Comparison of ENCODE assay signal across 16 cellular contexts in genomic region chr20:44566018-44566417, GRCh38. TPM values are rescaled to one million over a fixed set of nuclear protein-coding genes. Genes with fewer than 3 reads are reported as not detected.
A peak's percentile ranks its signal among the peaks of the same experiment; 100 is the strongest.
DNase-seq lines count a peak whose midpoint lies in the region; ATAC-seq and TF ChIP-seq lines count a peak whose summit lies in the region.
"Had no signal": no experiment of that assay in that cellular context is flagged by ENCODE, and none has a peak within 500 bp of the region (broad histone marks: within the 10 kb centered on the region; RNA-seq: fewer than 3 reads in every experiment).

No MANE protein-coding gene starts in this region.

- DNase-seq in natural killer cell (no peak), RWPE2 (ENCODE audit: low spot score) (no peak), dorsolateral prefrontal cortex (no peak)
- DNase-seq in natural killer cell treated with Interleukin-12 subunit alpha and Interleukin-12 subunit beta and Interleukin-15 and Interleukin-18, amount 100 ng/mL, for 72 hours (ENCODE audit: low spot score): no peak
- no peak for DNase-seq in stimulated activated CD4-positive, alpha-beta T cell treated with anti-CD3 and anti-CD28 coated beads, Interleukin-4, amount 100 ng/mL, for 1 hour
- DNase-seq: CD4-positive, alpha-beta memory T cell; KBM-7; NCI-H1092; NCI-H69; SK-N-SH had no signal

- H3K9me3 ChIP-seq in RWPE2 (ENCODE audit: severe bottlenecking) (no peaks in the 10 kb centered on the region), gastroesophageal sphincter (no peaks in the 10 kb centered on the region)
- H3K9me3 ChIP-seq: SK-N-SH had no signal

- no peak overlapping the region for H3K4me3 Mint-ChIP-seq in natural killer cell
- H3K4me3 Mint-ChIP-seq in natural killer cell treated with Interleukin-12 subunit alpha and Interleukin-12 subunit beta and Interleukin-15 and Interleukin-18, amount 100 ng/mL, for 72 hours: no peak overlapping the region
- H3K4me3 Mint-ChIP-seq: CD4-positive, alpha-beta memory T cell had no signal

- intact Hi-C loops in natural killer cell (cut with micrococcal nuclease): no loop called here
- intact Hi-C loops in dorsolateral prefrontal cortex (cut with DNase I): no loop called here

- H3K27ac Mint-ChIP-seq in natural killer cell: no peak overlapping the region
- H3K27ac Mint-ChIP-seq in natural killer cell treated with Interleukin-12 subunit alpha and Interleukin-12 subunit beta and Interleukin-15 and Interleukin-18, amount 100 ng/mL, for 72 hours: no peak overlapping the region
- H3K27ac Mint-ChIP-seq: CD4-positive, alpha-beta memory T cell had no signal

- no peaks in the 10 kb centered on the region for H3K9me3 Mint-ChIP-seq in natural killer cell
- no peaks in the 10 kb centered on the region for H3K9me3 Mint-ChIP-seq in natural killer cell treated with Interleukin-12 subunit alpha and Interleukin-12 subunit beta and Interleukin-15 and Interleukin-18, amount 100 ng/mL, for 72 hours
- H3K9me3 Mint-ChIP-seq: CD4-positive, alpha-beta memory T cell had no signal

- TF ChIP-seq POLR2A in gastroesophageal sphincter (IDR thresholded peaks at IDR 0.05): no peak

- H3K36me3 ChIP-seq in RWPE2 (ENCODE audit: low read depth) (no peaks in the 10 kb centered on the region), gastroesophageal sphincter (no peaks in the 10 kb centered on the region)

- H3K4me1 Mint-ChIP-seq in natural killer cell: peaks cover 0 to 7% of the 10 kb centered on the region in 2 donors
- peaks cover 4 to 6% of the 10 kb centered on the region in 2 donors for H3K4me1 Mint-ChIP-seq in natural killer cell treated with Interleukin-12 subunit alpha and Interleukin-12 subunit beta and Interleukin-15 and Interleukin-18, amount 100 ng/mL, for 72 hours (ENCODE audit: low read depth in 2 of 2)
- H3K4me1 Mint-ChIP-seq: CD4-positive, alpha-beta memory T cell had no signal

- peaks cover 0 to 3% of the 10 kb centered on the region in 2 donors for H3K27me3 Mint-ChIP-seq in natural killer cell (ENCODE audit: low read depth in 2 of 2)
- H3K27me3 Mint-ChIP-seq in natural killer cell treated with Interleukin-12 subunit alpha and Interleukin-12 subunit beta and Interleukin-15 and Interleukin-18, amount 100 ng/mL, for 72 hours: peaks cover 0 to 2% of the 10 kb centered on the region in 2 donors

- ATAC-seq in natural killer cell (peak in 2 of 3 donors; percentile 55 to 79), RWPE2 (ENCODE audit: low read depth) (peak; percentile 18; the same call in 1 of the 3 replicates), gastroesophageal sphincter (no peak), HG02623 (IDR thresholded peaks at IDR 0.05; ENCODE audit: unreplicated experiment) (no peak), GM19324 (IDR thresholded peaks at IDR 0.05; ENCODE audit: low FRiP score, unreplicated experiment) (no peak)
- no peak for ATAC-seq in natural killer cell treated with Interleukin-12 subunit alpha and Interleukin-12 subunit beta and Interleukin-15 and Interleukin-18, amount 100 ng/mL, for 72 hours
- ATAC-seq: GM12878, Right ventricle myocardium inferior had no signal

- no peaks in the 10 kb centered on the region for H3K36me3 Mint-ChIP-seq in natural killer cell
- H3K36me3 Mint-ChIP-seq in natural killer cell treated with Interleukin-12 subunit alpha and Interleukin-12 subunit beta and Interleukin-15 and Interleukin-18, amount 100 ng/mL, for 72 hours: no peaks in the 10 kb centered on the region
- H3K36me3 Mint-ChIP-seq: CD4-positive, alpha-beta memory T cell had no signal

- H3K4me3 ChIP-seq in RWPE2 (ENCODE audit: severe bottlenecking) (no peak overlapping the region), gastroesophageal sphincter (no peak overlapping the region), dorsolateral prefrontal cortex (no peak overlapping the region)
- H3K4me3 ChIP-seq: GM12878 had no signal

- 90 to 98% methylated on average over 3 of the region's 3 CpGs for WGBS in gastroesophageal sphincter (ENCODE audit: low coverage in 1 of 2), 2 donors

- TF ChIP-seq EP300 in gastroesophageal sphincter (IDR thresholded peaks at IDR 0.05): no peak

- no peak for TF ChIP-seq CTCF in natural killer cell (IDR thresholded peaks at IDR 0.05)
- TF ChIP-seq CTCF in RWPE2 (IDR thresholded peaks at IDR 0.05; ENCODE audit: poor library complexity, severe bottlenecking): no peak
- TF ChIP-seq CTCF in gastroesophageal sphincter (IDR thresholded peaks at IDR 0.05): peak in 1 of 4 experiments; percentile 7
- TF ChIP-seq CTCF in dorsolateral prefrontal cortex (IDR thresholded peaks at IDR 0.05 in 54 of 56, conservative IDR thresholded peaks at IDR 0.05 in 2 of 56; ENCODE audit: low read depth in 1 of 56, partially characterized antibody in 56 of 56): no peak

- no peaks in the 10 kb centered on the region for H3K27me3 ChIP-seq in RWPE2 (ENCODE audit: insufficient read depth, poor library complexity, severe bottlenecking)
- H3K27me3 ChIP-seq in gastroesophageal sphincter: no peaks in the 10 kb centered on the region
- H3K27me3 ChIP-seq in dorsolateral prefrontal cortex: no peaks in the 10 kb centered on the region

- H3K4me1 ChIP-seq in RWPE2 (ENCODE audit: insufficient read depth, poor library complexity, severe bottlenecking) (peaks cover 8% of the 10 kb centered on the region), gastroesophageal sphincter (peaks cover 3 to 46% (median 3%) of the 10 kb centered on the region in 3 donors)

- H3K27ac ChIP-seq in RWPE2 (ENCODE audit: poor library complexity, severe bottlenecking) (no peak overlapping the region), gastroesophageal sphincter (peak overlapping the region in 3 of 4 donors; percentile 73 to 81 (median 76)), dorsolateral prefrontal cortex (no peak overlapping the region)
- H3K27ac ChIP-seq: HL-60 had no signal

RNA-seq across cellular contexts. Expression of gene PKIG, which starts 16.4 kb away (rescaled TPM):
- total RNA-seq in natural killer cell (1 to 10 TPM in 2 of 3 donors, under 1 TPM in 1; 0.82 to 1.5 (median 1.5) TPM), gastroesophageal sphincter (100 to 1,000 TPM; 241 to 418 (median 291) TPM), dorsolateral prefrontal cortex (100 to 1,000 TPM in 6 of 120 experiments, 10 to 100 TPM in 114; 35.0 to 115 (median 72.9) TPM)
- total RNA-seq in natural killer cell treated with Interleukin-12 subunit alpha and Interleukin-12 subunit beta and Interleukin-15 and Interleukin-18, amount 100 ng/mL, for 72 hours: 1 to 10 TPM; 2.4 to 3.4 TPM

RNA-seq across cellular contexts. Expression of gene SERINC3, which starts 44.1 kb away (rescaled TPM):
- total RNA-seq in natural killer cell: 10 to 100 TPM; 70.1 to 89.6 (median 78.6) TPM
- total RNA-seq in natural killer cell treated with Interleukin-12 subunit alpha and Interleukin-12 subunit beta and Interleukin-15 and Interleukin-18, amount 100 ng/mL, for 72 hours: 10 to 100 TPM; 46.7 to 83.8 TPM
- 100 to 1,000 TPM; 119 to 140 (median 131) TPM for total RNA-seq in gastroesophageal sphincter
- total RNA-seq in dorsolateral prefrontal cortex: 100 to 1,000 TPM; 107 to 236 (median 191) TPM

Comparison
In these comparisons a context has a peak if more than half of its experiments do, and no peak if none do; other contexts are left out.
1. ATAC-seq: peak in natural killer cell (2 of 3) and RWPE2 (single experiment); none in natural killer cell treated with Interleukin-12 subunit alpha and Interleukin-12 subunit beta and Interleukin-15 and Interleukin-18, amount 100 ng/mL, for 72 hours (0 of 2), gastroesophageal sphincter (single experiment), HG02623 (single experiment) and GM19324 (single experiment).
2. H3K27ac ChIP-seq: peak in gastroesophageal sphincter (3 of 4); none in RWPE2 (single experiment) and dorsolateral prefrontal cortex (0 of 59).
3. RNA of gene PKIG, which starts 16.4 kb away (total RNA-seq): 241 to 418 TPM in gastroesophageal sphincter and 35.0 to 115 TPM in dorsolateral prefrontal cortex; 2.4 to 3.4 TPM in natural killer cell treated with Interleukin-12 subunit alpha and Interleukin-12 subunit beta and Interleukin-15 and Interleukin-18, amount 100 ng/mL, for 72 hours and 0.82 to 1.5 TPM in natural killer cell; every median in the first group is over 4 times any median in the second.